ENCODE assay signal across 7 cellular contexts in genomic region chr11:61955416-61956135, GRCh38.
DNase-seq lines count a peak whose midpoint lies in the region; ATAC-seq lines count a peak whose summit lies in the region.

No MANE protein-coding gene starts in this region.

- H3K9ac ChIP-seq in HUES48 (ENCODE audit: low read depth, low read length) (no peak overlapping the region), iPS-20b (ENCODE audit: low read depth, low read length) (no peak overlapping the region)

- DNase-seq in amniotic epithelial cell (ENCODE audit: low read depth) (peak; percentile 30), AG08395 (ENCODE audit: low spot score) (no peak)
- peak; percentile 32 for DNase-seq in stimulated activated CD4-positive, alpha-beta T cell treated with anti-CD3 and anti-CD28 coated beads, Interleukin-1b, Interleukin-23, amount 100 ng/mL, for 48 hours

- no peak overlapping the region for H3K27ac ChIP-seq in HUES48 (ENCODE audit: low read depth, low read length)
- no peak overlapping the region for H3K27ac ChIP-seq in iPS-20b (ENCODE audit: low read length)

- H3K9me3 ChIP-seq in HUES48 (ENCODE audit: control insufficient read depth, insufficient read depth, low read length) (no peaks in the 10 kb centered on the region), iPS-20b (ENCODE audit: insufficient read depth, low read depth, low read length) (no peaks in the 10 kb centered on the region)

- H3K27me3 ChIP-seq in HUES48 (ENCODE audit: control insufficient read depth, insufficient read depth, low read length) (peaks cover 19% of the 10 kb centered on the region), iPS-20b (ENCODE audit: insufficient read depth, low read length) (peaks cover 34% of the 10 kb centered on the region)

- ATAC-seq in HG02610 (IDR thresholded peaks at IDR 0.05; ENCODE audit: unreplicated experiment) (no peak), GM18502 (IDR thresholded peaks at IDR 0.05; ENCODE audit: poor library complexity, unreplicated experiment) (no peak)

- no peaks in the 10 kb centered on the region for H3K36me3 ChIP-seq in HUES48 (ENCODE audit: control insufficient read depth, insufficient read depth, low read length)
- H3K36me3 ChIP-seq in iPS-20b (ENCODE audit: insufficient read depth, low read depth, low read length) = no peaks in the 10 kb centered on the region

- no peaks in the 10 kb centered on the region; the same call in 1 of the 2 replicates for H3K4me1 ChIP-seq in HUES48 (ENCODE audit: control insufficient read depth, insufficient read depth, low read length)
- no peaks in the 10 kb centered on the region; the same call in 1 of the 2 replicates for H3K4me1 ChIP-seq in iPS-20b (ENCODE audit: insufficient read depth, low read length)

- H3K4me3 ChIP-seq in HUES48 (ENCODE audit: low read depth, low read length) (peak overlapping the region; percentile 58), iPS-20b (ENCODE audit: low read length) (peak overlapping the region; percentile 52)
